ENCODE assay signal across 24 cellular contexts in the genomic region with DNA sequence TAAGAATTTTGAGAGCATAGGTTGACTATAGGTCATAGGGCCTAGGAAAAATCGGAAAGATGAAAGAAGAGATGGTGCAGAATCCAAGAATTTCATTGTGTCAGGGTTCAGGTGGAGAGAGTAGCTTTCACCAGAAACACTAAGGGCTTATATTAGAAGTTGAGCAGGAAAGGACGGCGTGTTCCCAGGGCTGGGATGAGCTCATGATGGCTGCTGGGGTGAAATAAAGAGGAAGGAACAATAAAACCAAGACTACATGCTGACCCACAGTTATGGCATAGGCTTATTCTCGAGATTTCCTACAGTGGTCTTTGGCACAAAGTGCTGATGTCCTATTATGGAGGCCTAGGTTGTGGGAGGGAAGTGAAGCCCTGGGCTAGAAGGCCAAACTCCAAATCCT.
"Had no signal": no experiment of that assay in that cellular context is flagged by ENCODE, and none has a peak within 500 bp of the region (broad histone marks: within the 10 kb centered on the region; RNA-seq: fewer than 3 reads in every experiment).

No MANE protein-coding gene starts in this region.

- H3K4me3 ChIP-seq: MG63 had no signal

- H3K27ac ChIP-seq: WERI-Rb-1 had no signal

- ATAC-seq: activated CD8-positive, alpha-beta memory T cell treated with anti-CD3 and anti-CD28 coated beads, Interleukin-2, amount 10 ng/mL, durations not matched to agents 7 days and 5 days; activated naive CD8-positive, alpha-beta T cell treated with anti-CD3 and anti-CD28 coated beads, Interleukin-2, amount 50 U/mL, for 24 hours; Panc1 had no signal

- H3K9me3 ChIP-seq: MG63 had no signal

- DNase-seq: activated CD4-positive, alpha-beta memory T cell treated with anti-CD3 and anti-CD28 coated beads, Interleukin-2, amount 10 ng/mL, durations not matched to agents 7 days and 5 days; activated CD4-positive, alpha-beta T cell treated with anti-CD3 and anti-CD28 coated beads for 1 hour; activated CD4-positive, alpha-beta T cell treated with anti-CD3 and anti-CD28 coated beads for 48 hours; activated CD4-positive, CD25-positive, alpha-beta regulatory T cell; activated CD8-positive, alpha-beta memory T cell treated with anti-CD3 and anti-CD28 coated beads for 24 hours; activated CD8-positive, alpha-beta memory T cell treated with anti-CD3 and anti-CD28 coated beads, Interleukin-2, amount 10 ng/mL, durations not matched to agents 7 days and 5 days; activated CD8-positive, alpha-beta memory T cell treated with anti-CD3 and anti-CD28 coated beads, Interleukin-2, amount 50 U/mL, for 48 hours; activated effector memory CD4-positive, alpha-beta T cell treated with Interleukin-2 at 50 U/mL for 16 hours; activated naive CD4-positive, alpha-beta T cell treated with anti-CD3 and anti-CD28 coated beads, Interleukin-2, amount 10 ng/mL, durations not matched to agents 7 days and 5 days; activated naive CD8-positive, alpha-beta T cell treated with anti-CD3 and anti-CD28 coated beads, Interleukin-2, amount 50 U/mL, for 24 hours; activated T-cell treated with anti-CD3 and anti-CD28 coated beads, Interleukin-2, amount 50 U/mL, for 48 hours; central memory CD4-positive, alpha-beta T cell; Kasumi-1; KBM-7; MG63; NCI-H1092; NCI-H1436 treated with DMSO at 0.1 percent for 48 hours; NCI-H1694 treated with DMSO at 0.1 percent for 48 hours; NCI-H2029; NCI-H345; NCI-H524 treated with DMSO at 0.1 percent for 48 hours; SIG-M5; WERI-Rb-1 had no signal

- H3K36me3 ChIP-seq: MG63, WERI-Rb-1 had no signal

- H3K27me3 ChIP-seq: MG63 had no signal
